Comparison of ENCODE assay signal across 16 cellular contexts in genomic region chr1:83746234-83746633, GRCh38.
DNase-seq lines count a peak whose midpoint lies in the region; ATAC-seq and TF ChIP-seq lines count a peak whose summit lies in the region.
"Had no signal": no experiment of that assay in that cellular context is flagged by ENCODE, and none has a peak within 500 bp of the region (broad histone marks: within the 10 kb centered on the region; RNA-seq: fewer than 3 reads in every experiment).

No MANE protein-coding gene starts in this region.

- H3K4me3 Mint-ChIP-seq in IgD-negative memory B cell, result peak overlapping the region; percentile 51 to 87 (median 62)

- H3K9me3 Mint-ChIP-seq in IgD-negative memory B cell, result no peaks in the 10 kb centered on the region

- TF ChIP-seq CTCF in GM12864 (IDR thresholded peaks at IDR 0.05; ENCODE audit: low read depth, low read length, missing control alignments), result no peak

- ATAC-seq in GM19351 (IDR thresholded peaks at IDR 0.05; ENCODE audit: unreplicated experiment) (peak; percentile 98), HG02884 (IDR thresholded peaks at IDR 0.05; ENCODE audit: unreplicated experiment) (peak; percentile 84), HG03135 (IDR thresholded peaks at IDR 0.05; ENCODE audit: unreplicated experiment) (no peak)
- ATAC-seq: A549 had no signal

- DNase-seq in GM12864 (ENCODE audit: low read depth), result peak; percentile 4
- no peak for DNase-seq in DMS53 (lab: John Stamatoyannopoulos, UW)
- DNase-seq in NCI-H524 treated with DMSO at 0.1 percent for 48 hours (lab: John Stamatoyannopoulos, UW), result no peak
- no peak for DNase-seq in kidney tubule cell (ENCODE audit: low spot score)
- DNase-seq: activated T-cell treated with anti-CD3 and anti-CD28 coated beads, Interleukin-2, amount 50 U/mL, for 1 hour; adrenal gland; colonic mucosa; esophagus squamous epithelium; NCI-H1417 treated with DMSO at 0.1 percent for 48 hours; NCI-H774; stimulated activated CD4-positive, alpha-beta T cell treated with anti-CD3 and anti-CD28 coated beads, Interleukin-15, amount 100 ng/mL, for 24 hours had no signal

- H3K27me3 Mint-ChIP-seq in IgD-negative memory B cell, result no peaks in the 10 kb centered on the region

- H3K27ac Mint-ChIP-seq in IgD-negative memory B cell, result peak overlapping the region in 1 of 3 donors; percentile 29

- no peak overlapping the region for H3K4me3 ChIP-seq in GM12864 (ENCODE audit: low read depth, low read length)
- H3K4me3 ChIP-seq: A549, adrenal gland, colonic mucosa, esophagus squamous epithelium had no signal

- peaks cover 12 to 18% (median 14%) of the 10 kb centered on the region in 3 donors for H3K4me1 Mint-ChIP-seq in IgD-negative memory B cell

- peaks cover 2% of the 10 kb centered on the region for H3K36me3 Mint-ChIP-seq in IgD-negative memory B cell
